ENCODE assay signal across 18 cellular contexts in the genomic region with DNA sequence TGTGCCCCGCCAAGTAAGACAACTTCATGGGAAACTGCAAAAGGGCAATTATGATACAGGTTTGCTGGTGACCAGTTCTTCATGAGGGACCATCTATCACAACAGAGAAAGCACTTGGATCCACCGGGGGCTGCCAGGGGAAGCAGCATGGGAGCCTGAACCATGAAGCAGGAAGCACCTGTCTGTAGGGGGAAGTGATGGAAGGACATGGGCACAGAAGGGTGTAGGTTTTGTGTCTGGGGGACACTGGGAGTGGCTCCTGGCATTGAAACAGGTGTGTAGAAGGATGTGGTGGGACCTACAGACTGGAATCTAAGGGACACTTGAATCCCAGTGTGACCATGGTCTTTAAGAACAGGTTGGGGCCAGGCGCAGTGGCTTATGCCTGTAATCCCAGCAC. TPM values are rescaled to one million over a fixed set of nuclear protein-coding genes. Genes with fewer than 3 reads are reported as not detected.
A peak's percentile ranks its signal among the peaks of the same experiment; 100 is the strongest.
DNase-seq lines count a peak whose midpoint lies in the region; ATAC-seq and TF ChIP-seq lines count a peak whose summit lies in the region.
"Had no signal": no experiment of that assay in that cellular context is flagged by ENCODE, and none has a peak within 500 bp of the region (broad histone marks: within the 10 kb centered on the region; RNA-seq: fewer than 3 reads in every experiment).

No MANE protein-coding gene starts in this region.

- H3K27ac ChIP-seq in left ventricle myocardium inferior (replicated peaks): peak overlapping the region; percentile 19
- H3K27ac ChIP-seq in heart right ventricle: peak overlapping the region in 4 of 10 donors; percentile 1 to 48 (median 28)
- peak overlapping the region in 3 of 5 donors; percentile 11 to 62 (median 59) for H3K27ac ChIP-seq in stomach
- H3K27ac ChIP-seq in esophagus squamous epithelium: no peak overlapping the region
- H3K27ac ChIP-seq: lower lobe of right lung had no signal

- no peak for DNase-seq in left ventricle myocardium inferior
- DNase-seq in heart right ventricle: no peak
- DNase-seq in immature natural killer cell: no peak
- DNase-seq in stomach: no peak
- DNase-seq in esophagus squamous epithelium (lab: John Stamatoyannopoulos, UW): no peak
- no peak for DNase-seq in GM03348 (ENCODE audit: low spot score)
- DNase-seq: anterior cingulate cortex, DMS53, dorsolateral prefrontal cortex, lower lobe of right lung, NCI-H1694, NCI-H446 treated with DMSO at 0.1 percent for 48 hours had no signal

- H3K4me3 ChIP-seq in left ventricle myocardium inferior (no peak overlapping the region), heart right ventricle (no peak overlapping the region), stomach (no peak overlapping the region), esophagus squamous epithelium (no peak overlapping the region)
- H3K4me3 ChIP-seq: dorsolateral prefrontal cortex, lower lobe of right lung had no signal

- TF ChIP-seq CTCF in left ventricle myocardium inferior (IDR thresholded peaks at IDR 0.05; ENCODE audit: borderline replicate concordance) (no peak), heart right ventricle (IDR thresholded peaks at IDR 0.05) (no peak), stomach (IDR thresholded peaks at IDR 0.05) (no peak), esophagus squamous epithelium (IDR thresholded peaks at IDR 0.05) (no peak)

- H3K9me3 Mint-ChIP-seq in activated T-helper 17 cell treated with anti-CD3 and anti-CD28 coated beads, Interleukin-2, amount 50 U/mL, for 72 hours: peaks cover 4% of the 10 kb centered on the region
- peaks cover 0 to 2% (median 0%) of the 10 kb centered on the region in 6 donors for H3K9me3 Mint-ChIP-seq in immature natural killer cell

- H3K36me3 ChIP-seq in left ventricle myocardium inferior: peaks cover 91% of the 10 kb centered on the region
- peaks cover 0 to 99% (median 64%) of the 10 kb centered on the region in 9 donors for H3K36me3 ChIP-seq in heart right ventricle
- peaks cover 65 to 100% (median 99%) of the 10 kb centered on the region in 4 donors for H3K36me3 ChIP-seq in stomach
- H3K36me3 ChIP-seq in esophagus squamous epithelium: peaks cover 24 to 100% (median 69%) of the 10 kb centered on the region in 3 donors

- TF ChIP-seq POLR2A in stomach (IDR thresholded peaks at IDR 0.05) (no peak), esophagus squamous epithelium (IDR thresholded peaks at IDR 0.05) (no peak)

- H3K4me1 ChIP-seq in left ventricle myocardium inferior (peaks cover 29% of the 10 kb centered on the region), heart right ventricle (peaks cover under 1 to 15% (median 10%) of the 10 kb centered on the region in 9 donors), stomach (peaks cover 4 to 22% (median 10%) of the 10 kb centered on the region in 4 donors), esophagus squamous epithelium (peaks cover 0 to 10% (median 0%) of the 10 kb centered on the region in 3 donors)
- H3K4me1 ChIP-seq: lower lobe of right lung had no signal

- no peaks in the 10 kb centered on the region for H3K9me3 ChIP-seq in left ventricle myocardium inferior (replicated peaks)
- peaks cover 0 to 13% (median 0%) of the 10 kb centered on the region in 11 donors for H3K9me3 ChIP-seq in heart right ventricle
- H3K9me3 ChIP-seq in stomach: no peaks in the 10 kb centered on the region
- no peaks in the 10 kb centered on the region for H3K9me3 ChIP-seq in esophagus squamous epithelium
- H3K9me3 ChIP-seq: lower lobe of right lung had no signal

- peak overlapping the region; percentile 59 for H3K27ac Mint-ChIP-seq in activated T-helper 17 cell treated with anti-CD3 and anti-CD28 coated beads, Interleukin-2, amount 50 U/mL, for 72 hours
- peak overlapping the region in 5 of 6 donors; percentile 37 to 76 (median 57) for H3K27ac Mint-ChIP-seq in immature natural killer cell

- no peak for TF ChIP-seq EP300 in stomach (IDR thresholded peaks at IDR 0.05)

- peaks cover 4% of the 10 kb centered on the region for H3K4me1 Mint-ChIP-seq in activated T-helper 17 cell treated with anti-CD3 and anti-CD28 coated beads, Interleukin-2, amount 50 U/mL, for 72 hours
- peaks cover 0 to 9% of the 10 kb centered on the region in 2 donors for H3K4me1 Mint-ChIP-seq in immature natural killer cell

- peaks cover 95% of the 10 kb centered on the region for H3K36me3 Mint-ChIP-seq in activated T-helper 17 cell treated with anti-CD3 and anti-CD28 coated beads, Interleukin-2, amount 50 U/mL, for 72 hours (ENCODE audit: low read depth)
- peaks cover 30 to 57% (median 38%) of the 10 kb centered on the region in 3 donors for H3K36me3 Mint-ChIP-seq in immature natural killer cell

- intact Hi-C loops in left ventricle myocardium inferior (cut with micrococcal nuclease) (no loop called here), heart right ventricle (cut with DNase I) (no loop called here), stomach (cut with DNase I; ENCODE audit: low total_unique reads) (no loop called here), esophagus squamous epithelium (cut with DNase I) (no loop called here)

- H3K27me3 ChIP-seq in left ventricle myocardium inferior (ENCODE audit: low read depth): no peaks in the 10 kb centered on the region
- no peaks in the 10 kb centered on the region for H3K27me3 ChIP-seq in heart right ventricle
- no peaks in the 10 kb centered on the region for H3K27me3 ChIP-seq in stomach
- H3K27me3 ChIP-seq in esophagus squamous epithelium: no peaks in the 10 kb centered on the region
- H3K27me3 ChIP-seq: dorsolateral prefrontal cortex had no signal

- ATAC-seq in heart right ventricle (no peak), HG03280 (IDR thresholded peaks at IDR 0.05; ENCODE audit: unreplicated experiment) (no peak)
- ATAC-seq in activated T-helper 17 cell treated with anti-CD3 and anti-CD28 coated beads, Interleukin-2, amount 50 U/mL, for 72 hours (replicated peaks): no peak
- ATAC-seq: HCT116 had no signal

- H3K27me3 Mint-ChIP-seq in activated T-helper 17 cell treated with anti-CD3 and anti-CD28 coated beads, Interleukin-2, amount 50 U/mL, for 72 hours: no peaks in the 10 kb centered on the region
- H3K27me3 Mint-ChIP-seq in immature natural killer cell (ENCODE audit: low read depth in 3 of 3): peaks cover 1 to 8% (median 7%) of the 10 kb centered on the region in 3 donors

- 85 to 86% methylated on average over 3 of the region's 3 CpGs for WGBS in heart right ventricle, 2 donors
- 86 to 93% (median 90%) methylated on average over 3 of the region's 3 CpGs for WGBS in stomach, 5 donors
- whole genome bisulfite sequencing in esophagus squamous epithelium, 2 donors: 81 to 100% methylated on average over 2 to 3 of the region's 3 CpGs

- no peak overlapping the region for H3K4me3 Mint-ChIP-seq in activated T-helper 17 cell treated with anti-CD3 and anti-CD28 coated beads, Interleukin-2, amount 50 U/mL, for 72 hours
- no peak overlapping the region for H3K4me3 Mint-ChIP-seq in immature natural killer cell

RNA-seq across cellular contexts. Expression of a gene that starts 22.6 kb away (rescaled TPM):
- total RNA-seq in left ventricle myocardium inferior (34.3 TPM), heart right ventricle (10 to 100 TPM; 31.3 to 51.0 (median 40.5) TPM), stomach (10 to 100 TPM; 15.6 to 39.1 (median 31.5) TPM), esophagus squamous epithelium (10 to 100 TPM; 14.6 to 28.4 (median 19.4) TPM)
- polyA plus RNA-seq in heart right ventricle (10 to 100 TPM; 26.0 to 28.9 TPM), immature natural killer cell (10 to 100 TPM; 48.6 to 58.1 (median 50.8) TPM), stomach (10 to 100 TPM; 13.3 to 15.7 (median 14.4) TPM)
- total RNA-seq in activated T-helper 17 cell treated with anti-CD3 and anti-CD28 coated beads, Interleukin-2, amount 50 U/mL, for 72 hours: 10 to 100 TPM; 17.2 to 25.8 TPM

RNA-seq across cellular contexts. Expression of a gene that starts 34.2 kb away (rescaled TPM):
- total RNA-seq in left ventricle myocardium inferior (1.8 TPM), heart right ventricle (1 to 10 TPM in 6 of 10 donors, under 1 TPM in 1, not detected in 3; 0.49 to 9.3 (median 6.2) TPM), stomach (1 to 10 TPM in 1 of 5 donors, not detected in 4; 3.1 TPM), esophagus squamous epithelium (1 to 10 TPM in 3 of 4 donors, under 1 TPM in 1; 0.97 to 7.6 (median 2.5) TPM)
- polyA plus RNA-seq in heart right ventricle (not detected), immature natural killer cell (not detected), stomach (10 to 100 TPM in 1 of 3 donors, 1 to 10 TPM in 2; 3.8 to 11.0 (median 4.9) TPM)
- not detected for total RNA-seq in activated T-helper 17 cell treated with anti-CD3 and anti-CD28 coated beads, Interleukin-2, amount 50 U/mL, for 72 hours
- total RNA-seq: lower lobe of right lung, SK-MEL-5, skeletal muscle tissue, temporal lobe had no signal

Comparison
In these comparisons a context has a peak if more than half of its experiments do, and no peak if none do; other contexts are left out.
1. H3K27ac ChIP-seq: peak in left ventricle myocardium inferior (single experiment) and stomach (3 of 5); none in esophagus squamous epithelium (0 of 4).